Comparison of ENCODE assay signal across 1 cellular context in genomic region chr3:38651153-38651789, GRCh38.
TF ChIP-seq lines count a peak whose summit lies in the region.

No MANE protein-coding gene starts in this region.

TF ChIP-seq in K562, 482 proteins besides CTCF, POLR2A, EP300 and RAD21 (continued from another document and continues in another):
- TF ChIP-seq HBP1 (CRISPR knock-in tag; IDR thresholded peaks at IDR 0.05) (no peak), CEBPZ (IDR thresholded peaks at IDR 0.05; ENCODE audit: borderline replicate concordance, low read depth, low read length) (no peak), POLR3G (IDR thresholded peaks at IDR 0.05; ENCODE audit: extremely low read depth, insufficient read length, insufficient replicate concordance) (no peak), CLOCK (CRISPR knock-in tag; IDR thresholded peaks at IDR 0.05; ENCODE audit: borderline replicate concordance) (no peak), ZC3H4 (CRISPR knock-in tag; IDR thresholded peaks at IDR 0.05; ENCODE audit: borderline replicate concordance) (no peak), ZNF121 (CRISPR knock-in tag; conservative IDR thresholded peaks at IDR 0.05) (no peak), CGGBP1 (CRISPR knock-in tag; IDR thresholded peaks at IDR 0.05) (no peak), IRF1 (CRISPR knock-in tag; IDR thresholded peaks at IDR 0.05; ENCODE audit: borderline replicate concordance) (no peak), HCFC1 (IDR thresholded peaks at IDR 0.05; ENCODE audit: low read depth, low read length) (no peak), ARID4B (CRISPR knock-in tag; IDR thresholded peaks at IDR 0.05) (no peak), BCLAF1 (IDR thresholded peaks at IDR 0.05; ENCODE audit: borderline replicate concordance in 1 of 2, control insufficient read depth in 1 of 2, low read depth in 2 of 2, low read length in 1 of 2) (no peak), SLC30A9 (CRISPR knock-in tag; IDR thresholded peaks at IDR 0.05) (no peak), BRCA1 (IDR thresholded peaks at IDR 0.05) (no peak), BRCA1 (CRISPR knock-in tag; IDR thresholded peaks at IDR 0.05) (0 out of 2 replicates have a peak, but pooled peaks have one; percentile 23), ATF4 (CRISPR knock-in tag; IDR thresholded peaks at IDR 0.05) (no peak), FOXJ3 (CRISPR knock-in tag; IDR thresholded peaks at IDR 0.05) (no peak), PML (IDR thresholded peaks at IDR 0.05; ENCODE audit: low read length) (no peak), NRF1 (conservative IDR thresholded peaks at IDR 0.05 in 1 of 2, IDR thresholded peaks at IDR 0.05 in 1 of 2) (no peak), ZNF431 (CRISPR knock-in tag; IDR thresholded peaks at IDR 0.05) (no peak), RFX1 (IDR thresholded peaks at IDR 0.05) (no peak)
